13 cellular contexts compared by ENCODE assay signal in the genomic region with DNA sequence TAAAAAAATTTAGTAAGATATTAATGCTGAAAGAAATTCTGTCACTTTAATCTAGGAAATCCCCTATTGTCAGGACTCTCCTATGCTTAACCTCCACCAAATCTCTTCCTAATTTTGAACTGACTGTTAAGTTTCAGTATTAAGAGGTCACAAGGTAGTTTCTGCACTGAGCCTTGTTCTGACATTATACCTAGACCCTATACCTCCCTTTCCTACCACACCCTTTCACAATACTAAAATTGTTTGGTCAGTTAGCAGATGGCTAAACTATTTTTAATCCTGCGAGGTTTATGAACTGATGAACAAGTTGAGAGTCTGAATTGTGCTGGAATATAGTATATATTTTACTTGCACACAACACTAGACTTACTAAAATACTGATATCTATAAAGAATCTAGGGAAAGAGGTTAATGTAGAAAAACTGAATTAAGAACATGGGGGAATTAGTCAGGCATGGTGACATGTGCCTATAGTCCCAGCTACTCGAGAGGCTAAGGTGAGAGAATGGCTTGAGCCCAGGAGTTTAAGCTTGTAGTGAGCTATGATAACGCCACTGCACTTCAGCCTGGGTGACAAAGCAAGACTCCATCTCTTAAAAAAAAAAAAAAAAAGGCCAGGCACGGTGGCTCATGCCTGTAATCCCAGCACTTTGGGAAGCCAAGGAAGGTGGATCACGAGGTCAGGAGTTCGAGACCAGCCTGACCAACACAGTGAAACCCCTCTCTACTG. TPM values are rescaled to one million over a fixed set of nuclear protein-coding genes. Genes with fewer than 3 reads are reported as not detected.
DNase-seq lines count a peak whose midpoint lies in the region; ATAC-seq and TF ChIP-seq lines count a peak whose summit lies in the region.
"Had no signal": no experiment of that assay in that cellular context is flagged by ENCODE, and none has a peak within 500 bp of the region (broad histone marks: within the 10 kb centered on the region; RNA-seq: fewer than 3 reads in every experiment).

No MANE protein-coding gene starts in this region.

- H3K4me1 Mint-ChIP-seq in mesothelial cell of epicardium (no peaks in the 10 kb centered on the region), nephron progenitor cell (no peaks in the 10 kb centered on the region)

- no peaks in the 10 kb centered on the region for H3K9me3 ChIP-seq in SK-N-MC (ENCODE audit: low read depth, low read length)

- H3K27ac ChIP-seq in SK-N-MC, result 0 out of 2 replicates have a peak overlapping the region, but pooled peaks have one; percentile 46

- ATAC-seq in GM18508 (IDR thresholded peaks at IDR 0.05; ENCODE audit: insufficient read depth, unreplicated experiment) (peak; percentile 96), GM19455 (IDR thresholded peaks at IDR 0.05; ENCODE audit: unreplicated experiment) (peak; percentile 92), HG03039 (IDR thresholded peaks at IDR 0.05; ENCODE audit: unreplicated experiment) (peak; percentile 95)

- H3K27me3 Mint-ChIP-seq in mesothelial cell of epicardium (ENCODE audit: low read depth) (no peaks in the 10 kb centered on the region), nephron progenitor cell (ENCODE audit: low read depth, poor library complexity) (no peaks in the 10 kb centered on the region)
- H3K27me3 Mint-ChIP-seq: central memory CD8-positive, alpha-beta T cell had no signal

- H3K36me3 ChIP-seq in SK-N-MC (ENCODE audit: insufficient read depth, low read length), result peaks cover 13% of the 10 kb centered on the region

- H3K4me3 Mint-ChIP-seq in mesothelial cell of epicardium (no peak overlapping the region), nephron progenitor cell (no peak overlapping the region)
- H3K4me3 Mint-ChIP-seq: central memory CD8-positive, alpha-beta T cell had no signal

- no peak overlapping the region for H3K9ac ChIP-seq in SK-N-MC (ENCODE audit: insufficient read length)

- H3K36me3 Mint-ChIP-seq in mesothelial cell of epicardium, result peaks cover 2% of the 10 kb centered on the region
- no peaks in the 10 kb centered on the region for H3K36me3 Mint-ChIP-seq in nephron progenitor cell (ENCODE audit: low read depth)

- H3K9me3 Mint-ChIP-seq in mesothelial cell of epicardium (no peaks in the 10 kb centered on the region), nephron progenitor cell (no peaks in the 10 kb centered on the region)
- H3K9me3 Mint-ChIP-seq: central memory CD8-positive, alpha-beta T cell had no signal

- no peak overlapping the region for H3K27ac Mint-ChIP-seq in mesothelial cell of epicardium
- H3K27ac Mint-ChIP-seq in nephron progenitor cell, result no peak overlapping the region

- TF ChIP-seq CTCF in mesothelial cell of epicardium (IDR thresholded peaks at IDR 0.05; ENCODE audit: unreplicated experiment) (no peak), nephron progenitor cell (IDR thresholded peaks at IDR 0.05) (no peak)

- DNase-seq in SK-N-MC (ENCODE audit: low read depth, low spot score) (no peak), mesothelial cell of epicardium (ENCODE audit: low spot score in 2 of 2, unreplicated experiment in 2 of 2) (no peak), COLO829 (ENCODE audit: low spot score) (no peak), NCI-H187 treated with DMSO at 0.1 percent for 48 hours (lab: John Stamatoyannopoulos, UW) (no peak), nephron progenitor cell (no peak)
- DNase-seq: activated CD8-positive, alpha-beta memory T cell treated with anti-CD3 and anti-CD28 coated beads for 24 hours; stimulated activated CD4-positive, alpha-beta T cell treated with anti-CD3 and anti-CD28 coated beads, Interleukin-4, amount 100 ng/mL, for 24 hours had no signal

- H3K4me3 ChIP-seq in SK-N-MC, result no peak overlapping the region

RNA-seq across cellular contexts. Expression of a gene that starts 51.5 kb away (rescaled TPM):
- total RNA-seq in mesothelial cell of epicardium, result 73.8 to 75.7 TPM (median 74.9 TPM) in 3 replicates

RNA-seq across cellular contexts. Expression of a gene that starts 53.2 kb away (rescaled TPM):
- 0.60 to 1.3 TPM (median 1.1 TPM) in 3 replicates for total RNA-seq in mesothelial cell of epicardium
- total RNA-seq: Daoy, myocyte had no signal
